In genomic region chr2:206936456-206937222, GRCh38 we compare ENCODE assay signal across 1 cellular context.
TF ChIP-seq lines count a peak whose summit lies in the region.

No MANE protein-coding gene starts in this region.

TF ChIP-seq in GM23338, 12 proteins besides CTCF, POLR2A, EP300 and RAD21 (continued from another document):
- TF ChIP-seq ZNF462 (CRISPR knock-in tag; IDR thresholded peaks at IDR 0.05), result no peak
